In genomic region chr6:27861861-27862260, GRCh38 we compare ENCODE assay signal across 26 cellular contexts. TPM values are rescaled to one million over a fixed set of nuclear protein-coding genes. Genes with fewer than 3 reads are reported as not detected.
"Had no signal": no experiment of that assay in that cellular context is flagged by ENCODE, and none has a peak within 500 bp of the region (broad histone marks: within the 10 kb centered on the region; RNA-seq: fewer than 3 reads in every experiment).

No MANE protein-coding gene starts in this region.

- FAIRE-seq: astrocyte, pancreas had no signal

- H3K9me3 ChIP-seq: colonic mucosa, esophagus squamous epithelium, gastrocnemius medialis, left lung, pancreas, thyroid gland had no signal

- H3K36me3 ChIP-seq: colonic mucosa, esophagus squamous epithelium, gastrocnemius medialis, left lung, pancreas, thyroid gland had no signal

- H3K36me3 Mint-ChIP-seq: naive thymus-derived CD8-positive, alpha-beta T cell had no signal

- H3K27ac Mint-ChIP-seq: activated CD4-positive, alpha-beta memory T cell treated with anti-CD3 and anti-CD28 coated beads, Interleukin-2, amount 10 ng/mL, durations not matched to agents 7 days and 5 days; activated naive CD4-positive, alpha-beta T cell treated with anti-CD3 and anti-CD28 coated beads, Interleukin-2, amount 50 U/mL, for 72 hours; endodermal cell; mesothelial cell of epicardium; naive thymus-derived CD8-positive, alpha-beta T cell; stimulated activated naive CD8-positive, alpha-beta T cell treated with anti-CD3 and anti-CD28 coated beads, Interleukin-15, Interleukin-2, amounts not matched to agents 100 ng/mL and 50 ng/mL, for 24 hours had no signal

- DNase-seq: activated CD4-positive, alpha-beta memory T cell treated with anti-CD3 and anti-CD28 coated beads, Interleukin-2, amount 10 ng/mL, durations not matched to agents 7 days and 5 days; activated CD4-positive, alpha-beta T cell treated with anti-CD3 and anti-CD28 coated beads for 48 hours; activated CD4-positive, CD25-positive, alpha-beta regulatory T cell; activated gamma-delta T cell; activated T-cell treated with anti-CD3 and anti-CD28 coated beads for 4 hours; colonic mucosa; endodermal cell; esophagus squamous epithelium; gastrocnemius medialis; hippocampal formation; kidney glomerular epithelial cell; left lung; naive thymus-derived CD8-positive, alpha-beta T cell; pancreas; right cardiac atrium; stimulated activated CD4-positive, alpha-beta T cell treated with anti-CD3 and anti-CD28 coated beads, Interleukin-12 subunit alpha, Interleukin-12 subunit beta, amount 100 ng/mL, for 4 hours; stimulated activated CD4-positive, alpha-beta T cell treated with anti-CD3 and anti-CD28 coated beads, Interleukin-4, amount 100 ng/mL, for 4 hours; thyroid gland had no signal

- H3K4me3 ChIP-seq: colonic mucosa, esophagus squamous epithelium, gastrocnemius medialis, left lung, pancreas, thyroid gland had no signal

- H3K27me3 ChIP-seq: colonic mucosa had no signal

- H3K27me3 Mint-ChIP-seq: naive thymus-derived CD8-positive, alpha-beta T cell; stimulated activated naive CD8-positive, alpha-beta T cell treated with anti-CD3 and anti-CD28 coated beads, Interleukin-15, Interleukin-2, amounts not matched to agents 100 ng/mL and 50 ng/mL, for 24 hours had no signal

- H3K4me3 Mint-ChIP-seq: activated CD4-positive, alpha-beta memory T cell treated with anti-CD3 and anti-CD28 coated beads, Interleukin-2, amount 10 ng/mL, durations not matched to agents 7 days and 5 days; endodermal cell; mesothelial cell of epicardium; stimulated activated naive CD8-positive, alpha-beta T cell treated with anti-CD3 and anti-CD28 coated beads, Interleukin-15, Interleukin-2, amounts not matched to agents 100 ng/mL and 50 ng/mL, for 24 hours had no signal

- H3K9me3 Mint-ChIP-seq: activated CD4-positive, alpha-beta memory T cell treated with anti-CD3 and anti-CD28 coated beads, Interleukin-2, amount 10 ng/mL, durations not matched to agents 7 days and 5 days; stimulated activated naive CD8-positive, alpha-beta T cell treated with anti-CD3 and anti-CD28 coated beads, Interleukin-15, Interleukin-2, amounts not matched to agents 100 ng/mL and 50 ng/mL, for 24 hours had no signal

- ATAC-seq: activated naive CD4-positive, alpha-beta T cell treated with anti-CD3 and anti-CD28 coated beads, Interleukin-2, amount 50 U/mL, for 72 hours; gastrocnemius medialis; left lung; naive thymus-derived CD8-positive, alpha-beta T cell; pancreas; right cardiac atrium had no signal

- H3K27ac ChIP-seq: colonic mucosa, esophagus squamous epithelium, gastrocnemius medialis, left lung, pancreas, thyroid gland had no signal

RNA-seq across cellular contexts. Expression of gene OR2B2, which starts 50.3 kb away (rescaled TPM):
- total RNA-seq: activated CD4-positive, alpha-beta memory T cell treated with anti-CD3 and anti-CD28 coated beads, Interleukin-2, amount 10 ng/mL, durations not matched to agents 7 days and 5 days; activated naive CD4-positive, alpha-beta T cell treated with anti-CD3 and anti-CD28 coated beads, Interleukin-2, amount 50 U/mL, for 72 hours; astrocyte; colonic mucosa; endodermal cell; esophagus squamous epithelium; gastrocnemius medialis; left lung; lung microvascular endothelial cell; mesothelial cell of epicardium; naive thymus-derived CD8-positive, alpha-beta T cell; pancreas; pulmonary artery endothelial cell; right cardiac atrium; T-helper 1 cell treated with Interleukin-12 subunit alpha and Interleukin-12 subunit beta and Interleukin-4 antibody, amounts not matched to agents 30 ng/mL and 1 ng/mL, for 36 hours; thyroid gland; ureter had no signal
- polyA plus RNA-seq: naive thymus-derived CD8-positive, alpha-beta T cell; pancreas; right cardiac atrium had no signal
